Comparison of ENCODE assay signal across 1 cellular context in genomic region chr3:46565607-46566039, GRCh38.
A peak's percentile ranks its signal among the peaks of the same experiment; 100 is the strongest.
TF ChIP-seq lines count a peak whose summit lies in the region.

No MANE protein-coding gene starts in this region.

TF ChIP-seq in HepG2, 621 proteins besides CTCF, POLR2A, EP300 and RAD21 (continued from another document and continues in another):
- TF ChIP-seq ZNF552 (CRISPR knock-in tag; IDR thresholded peaks at IDR 0.05; ENCODE audit: borderline replicate concordance): 0 out of 2 replicates have a peak, but pooled peaks have one; percentile 42
- 0 out of 2 replicates have a peak, but pooled peaks have one; percentile 31 for TF ChIP-seq THAP11 (CRISPR knock-in tag; IDR thresholded peaks at IDR 0.05)
- TF ChIP-seq ZFP36L1 (CRISPR knock-in tag; IDR thresholded peaks at IDR 0.05): no peak
- no peak for TF ChIP-seq ZNF569 (CRISPR knock-in tag; IDR thresholded peaks at IDR 0.05; ENCODE audit: borderline replicate concordance)
- TF ChIP-seq ZNF615 (CRISPR knock-in tag; IDR thresholded peaks at IDR 0.05; ENCODE audit: borderline replicate concordance): no peak
- TF ChIP-seq ZBTB42 (CRISPR knock-in tag; IDR thresholded peaks at IDR 0.05): no peak
- TF ChIP-seq ZNF331 (CRISPR knock-in tag; IDR thresholded peaks at IDR 0.05): 0 out of 2 replicates have a peak, but pooled peaks have one; percentile 19
- no peak for TF ChIP-seq EHMT2 (IDR thresholded peaks at IDR 0.05; ENCODE audit: borderline replicate concordance, low read depth, low read length)
- TF ChIP-seq ZNF574 (CRISPR knock-in tag; IDR thresholded peaks at IDR 0.05): no peak
- no peak for TF ChIP-seq ZNF704 (CRISPR knock-in tag; IDR thresholded peaks at IDR 0.05; ENCODE audit: borderline replicate concordance)
- TF ChIP-seq ZNF839 (CRISPR knock-in tag; IDR thresholded peaks at IDR 0.05; ENCODE audit: borderline replicate concordance): 0 out of 2 replicates have a peak, but pooled peaks have one; percentile 83
- no peak for TF ChIP-seq ZNF510 (CRISPR knock-in tag; IDR thresholded peaks at IDR 0.05; ENCODE audit: low read depth)
- no peak for TF ChIP-seq CEBPB (IDR thresholded peaks at IDR 0.05; ENCODE audit: borderline replicate concordance, low read depth, low read length)
- TF ChIP-seq ZNF343 (CRISPR knock-in tag; IDR thresholded peaks at IDR 0.05): no peak
- TF ChIP-seq NFIB (CRISPR knock-in tag; IDR thresholded peaks at IDR 0.05; ENCODE audit: borderline replicate concordance): no peak
- TF ChIP-seq ZSCAN12 (CRISPR knock-in tag; IDR thresholded peaks at IDR 0.05): no peak
- no peak for TF ChIP-seq ZKSCAN1 (IDR thresholded peaks at IDR 0.05; ENCODE audit: low read length)
- TF ChIP-seq HES4 (CRISPR knock-in tag; IDR thresholded peaks at IDR 0.05; ENCODE audit: borderline replicate concordance): no peak
- 0 out of 2 replicates have a peak, but pooled peaks have one; percentile 25 for TF ChIP-seq RXRB (CRISPR knock-in tag; IDR thresholded peaks at IDR 0.05; ENCODE audit: borderline replicate concordance)
- TF ChIP-seq ELF3 (CRISPR knock-in tag; IDR thresholded peaks at IDR 0.05): no peak
- TF ChIP-seq MED13 (CRISPR knock-in tag; IDR thresholded peaks at IDR 0.05): no peak
- no peak for TF ChIP-seq PRMT3 (CRISPR knock-in tag; IDR thresholded peaks at IDR 0.05; ENCODE audit: borderline replicate concordance, low read depth)
- no peak for TF ChIP-seq PTBP1 (IDR thresholded peaks at IDR 0.05; ENCODE audit: low read depth, low read length, poor library complexity, severe bottlenecking)
- peak; percentile 71; the same call in 1 of the 2 replicates for TF ChIP-seq HOXA5 (CRISPR knock-in tag; IDR thresholded peaks at IDR 0.05)
- no peak for TF ChIP-seq LCORL (IDR thresholded peaks at IDR 0.05)
- peak; percentile 41; the same call in 1 of the 2 replicates for TF ChIP-seq LCORL (CRISPR knock-in tag; IDR thresholded peaks at IDR 0.05)
- no peak for TF ChIP-seq TFDP1 (CRISPR knock-in tag; IDR thresholded peaks at IDR 0.05; ENCODE audit: borderline replicate concordance)
- TF ChIP-seq HHEX (CRISPR knock-in tag; IDR thresholded peaks at IDR 0.05): no peak
- no peak for TF ChIP-seq ZXDC (CRISPR knock-in tag; IDR thresholded peaks at IDR 0.05)
- no peak for TF ChIP-seq GLI4 (CRISPR knock-in tag; IDR thresholded peaks at IDR 0.05; ENCODE audit: borderline replicate concordance)
- TF ChIP-seq ATF6 (CRISPR knock-in tag; conservative IDR thresholded peaks at IDR 0.05): no peak
- TF ChIP-seq RFX3 (CRISPR knock-in tag; IDR thresholded peaks at IDR 0.05): no peak
- TF ChIP-seq RARG (CRISPR knock-in tag; IDR thresholded peaks at IDR 0.05; ENCODE audit: low read depth): no peak
- TF ChIP-seq ZZZ3 (CRISPR knock-in tag; IDR thresholded peaks at IDR 0.05; ENCODE audit: borderline replicate concordance): no peak
- TF ChIP-seq MAFK (conservative IDR thresholded peaks at IDR 0.05 in 1 of 2, IDR thresholded peaks at IDR 0.05 in 1 of 2; ENCODE audit: low read length in 2 of 2): no peak
- TF ChIP-seq PPARG (CRISPR knock-in tag; conservative IDR thresholded peaks at IDR 0.05): no peak
- no peak for TF ChIP-seq SP4 (CRISPR knock-in tag; IDR thresholded peaks at IDR 0.05)
- no peak for TF ChIP-seq ZNF619 (CRISPR knock-in tag; IDR thresholded peaks at IDR 0.05)
- TF ChIP-seq ZBTB39 (CRISPR knock-in tag; IDR thresholded peaks at IDR 0.05): no peak
- no peak for TF ChIP-seq ZNF792 (CRISPR knock-in tag; IDR thresholded peaks at IDR 0.05)
- TF ChIP-seq ZNF660 (CRISPR knock-in tag; IDR thresholded peaks at IDR 0.05; ENCODE audit: borderline replicate concordance, low read depth): no peak
- no peak for TF ChIP-seq MEIS1 (CRISPR knock-in tag; IDR thresholded peaks at IDR 0.05; ENCODE audit: borderline replicate concordance)
- no peak for TF ChIP-seq ERF (CRISPR knock-in tag; IDR thresholded peaks at IDR 0.05)
- TF ChIP-seq ZNF24 (IDR thresholded peaks at IDR 0.05): no peak
- TF ChIP-seq ZNF101 (CRISPR knock-in tag; IDR thresholded peaks at IDR 0.05; ENCODE audit: borderline replicate concordance, low read depth): no peak
- TF ChIP-seq TCF7 (IDR thresholded peaks at IDR 0.05; ENCODE audit: low read depth): no peak
- no peak for TF ChIP-seq ZFP62 (CRISPR knock-in tag; IDR thresholded peaks at IDR 0.05)
- no peak for TF ChIP-seq NAIF1 (CRISPR knock-in tag; IDR thresholded peaks at IDR 0.05; ENCODE audit: borderline replicate concordance)
- TF ChIP-seq YEATS2 (CRISPR knock-in tag; IDR thresholded peaks at IDR 0.05; ENCODE audit: borderline replicate concordance): no peak
- TF ChIP-seq ZNF34 (CRISPR knock-in tag; IDR thresholded peaks at IDR 0.05; ENCODE audit: borderline replicate concordance): no peak
- TF ChIP-seq ZNF550 (CRISPR knock-in tag; IDR thresholded peaks at IDR 0.05; ENCODE audit: borderline replicate concordance): no peak
- TF ChIP-seq ZNF292 (CRISPR knock-in tag; IDR thresholded peaks at IDR 0.05; ENCODE audit: borderline replicate concordance, low read depth): no peak
- TF ChIP-seq WIZ (CRISPR knock-in tag; IDR thresholded peaks at IDR 0.05): no peak
- no peak for TF ChIP-seq NCOA5 (CRISPR knock-in tag; IDR thresholded peaks at IDR 0.05)
- TF ChIP-seq RAD51 (IDR thresholded peaks at IDR 0.05; ENCODE audit: borderline replicate concordance): no peak
- peak; percentile 82 for TF ChIP-seq PBX2 (CRISPR knock-in tag; IDR thresholded peaks at IDR 0.05)
- TF ChIP-seq CC2D1A (CRISPR knock-in tag; IDR thresholded peaks at IDR 0.05): no peak
- TF ChIP-seq ZNF432 (CRISPR knock-in tag; IDR thresholded peaks at IDR 0.05; ENCODE audit: borderline replicate concordance): no peak
- TF ChIP-seq ZBTB7A (CRISPR knock-in tag; IDR thresholded peaks at IDR 0.05): no peak
- TF ChIP-seq NPAS2 (CRISPR knock-in tag; IDR thresholded peaks at IDR 0.05; ENCODE audit: borderline replicate concordance): no peak
- TF ChIP-seq SOX13 (IDR thresholded peaks at IDR 0.05): 0 out of 2 replicates have a peak, but pooled peaks have one; percentile 12
- TF ChIP-seq SOX13 (CRISPR knock-in tag; conservative IDR thresholded peaks at IDR 0.05 in 1 of 2, IDR thresholded peaks at IDR 0.05 in 1 of 2): peak in 1 of 2 experiments; percentile 42; a peak in 1 of 4 replicates
- no peak for TF ChIP-seq ZNF205 (CRISPR knock-in tag; IDR thresholded peaks at IDR 0.05)
- TF ChIP-seq TGIF2 (CRISPR knock-in tag; IDR thresholded peaks at IDR 0.05): no peak
- TF ChIP-seq NR1H2 (CRISPR knock-in tag; IDR thresholded peaks at IDR 0.05; ENCODE audit: borderline replicate concordance, low read depth): no peak
- TF ChIP-seq ADNP (CRISPR knock-in tag; IDR thresholded peaks at IDR 0.05): no peak
- no peak for TF ChIP-seq SNAI1 (CRISPR knock-in tag; IDR thresholded peaks at IDR 0.05; ENCODE audit: borderline replicate concordance)
- no peak for TF ChIP-seq ZNF549 (CRISPR knock-in tag; IDR thresholded peaks at IDR 0.05)
- no peak for TF ChIP-seq MAZ (IDR thresholded peaks at IDR 0.05; ENCODE audit: borderline replicate concordance, low read depth, low read length)
- no peak for TF ChIP-seq MAZ (CRISPR knock-in tag; IDR thresholded peaks at IDR 0.05; ENCODE audit: low read depth)
- TF ChIP-seq NFKB2 (CRISPR knock-in tag; IDR thresholded peaks at IDR 0.05; ENCODE audit: borderline replicate concordance): no peak
- no peak for TF ChIP-seq JUNB (CRISPR knock-in tag; IDR thresholded peaks at IDR 0.05; ENCODE audit: borderline replicate concordance)
- TF ChIP-seq FOXJ3 (CRISPR knock-in tag; IDR thresholded peaks at IDR 0.05; ENCODE audit: borderline replicate concordance): no peak
